14 cellular contexts compared by ENCODE assay signal in genomic region chr1:19495816-19496528, GRCh38. TPM values are rescaled to one million over a fixed set of nuclear protein-coding genes. Genes with fewer than 3 reads are reported as not detected.
DNase-seq lines count a peak whose midpoint lies in the region; ATAC-seq and TF ChIP-seq lines count a peak whose summit lies in the region.
"Had no signal": no experiment of that assay in that cellular context is flagged by ENCODE, and none has a peak within 500 bp of the region (broad histone marks: within the 10 kb centered on the region; RNA-seq: fewer than 3 reads in every experiment).

No MANE protein-coding gene starts in this region.

- 18 to 47% methylated on average over 3 of the region's 3 CpGs for WGBS in heart right ventricle, 2 donors

- H3K27ac ChIP-seq in heart right ventricle, result peak overlapping the region; percentile 11 to 92 (median 80)
- H3K27ac ChIP-seq in uterus, result peak overlapping the region; percentile 65 to 84
- H3K27ac ChIP-seq: RWPE1 had no signal

- H3K9me3 ChIP-seq in heart right ventricle, result peaks cover 0 to 4% (median 0%) of the 10 kb centered on the region in 11 donors
- no peaks in the 10 kb centered on the region for H3K9me3 ChIP-seq in uterus

- TF ChIP-seq CTCF in heart right ventricle (IDR thresholded peaks at IDR 0.05) (peak in 1 of 9 donors; percentile 10), choroid plexus epithelial cell (conservative IDR thresholded peaks at IDR 0.05; ENCODE audit: low read depth, low read length) (peak; percentile 6), uterus (IDR thresholded peaks at IDR 0.05) (no peak)

- H3K27me3 ChIP-seq in heart right ventricle, result no peaks in the 10 kb centered on the region
- no peaks in the 10 kb centered on the region for H3K27me3 ChIP-seq in uterus

- intact Hi-C loops in heart right ventricle (cut with DNase I) (no loop called here), cardiac septum (cut with DNase I) (no loop called here), uterus (cut with DNase I; ENCODE audit: low total_unique reads) (no loop called here)
- intact Hi-C loops in activated T-helper 1 cell treated with anti-CD3 and anti-CD28 coated beads, Interleukin-12 subunit alpha, Interleukin-12 subunit beta, Interleukin-2, Interleukin-4 antibody, amounts not matched to agents 30 ng/mL and 10 ng/mL and 1 ng/mL, durations not matched to agents 14 hours and 24 hours and 36 hours (cut with micrococcal nuclease), result no loop called here

- no peak overlapping the region for H3K4me3 ChIP-seq in heart right ventricle
- H3K4me3 ChIP-seq in choroid plexus epithelial cell (ENCODE audit: low read depth, low read length), result no peak overlapping the region
- no peak overlapping the region for H3K4me3 ChIP-seq in uterus

- ATAC-seq in heart right ventricle (peak in 4 of 8 donors; percentile 9 to 47 (median 17)), GM21526 (IDR thresholded peaks at IDR 0.05; ENCODE audit: low FRiP score, unreplicated experiment) (no peak), HG03039 (IDR thresholded peaks at IDR 0.05; ENCODE audit: unreplicated experiment) (no peak)

- H3K9me3 Mint-ChIP-seq in activated T-helper 1 cell treated with anti-CD3 and anti-CD28 coated beads, Interleukin-12 subunit alpha, Interleukin-12 subunit beta, Interleukin-2, Interleukin-4 antibody, amounts not matched to agents 30 ng/mL and 10 ng/mL and 1 ng/mL, durations not matched to agents 14 hours and 24 hours and 36 hours, result no peaks in the 10 kb centered on the region
- H3K9me3 Mint-ChIP-seq: naive B cell had no signal

- H3K4me1 Mint-ChIP-seq in activated T-helper 1 cell treated with anti-CD3 and anti-CD28 coated beads, Interleukin-12 subunit alpha, Interleukin-12 subunit beta, Interleukin-2, Interleukin-4 antibody, amounts not matched to agents 30 ng/mL and 10 ng/mL and 1 ng/mL, durations not matched to agents 14 hours and 24 hours and 36 hours (ENCODE audit: low read depth), result peaks cover 29% of the 10 kb centered on the region
- H3K4me1 Mint-ChIP-seq: H9 had no signal

- no peak overlapping the region for H3K27ac Mint-ChIP-seq in activated T-helper 1 cell treated with anti-CD3 and anti-CD28 coated beads, Interleukin-12 subunit alpha, Interleukin-12 subunit beta, Interleukin-2, Interleukin-4 antibody, amounts not matched to agents 30 ng/mL and 10 ng/mL and 1 ng/mL, durations not matched to agents 14 hours and 24 hours and 36 hours
- H3K27ac Mint-ChIP-seq: B cell, H9, naive B cell had no signal

- H3K4me3 Mint-ChIP-seq in activated T-helper 1 cell treated with anti-CD3 and anti-CD28 coated beads, Interleukin-12 subunit alpha, Interleukin-12 subunit beta, Interleukin-2, Interleukin-4 antibody, amounts not matched to agents 30 ng/mL and 10 ng/mL and 1 ng/mL, durations not matched to agents 14 hours and 24 hours and 36 hours, result no peak overlapping the region
- H3K4me3 Mint-ChIP-seq: B cell, H9, naive B cell had no signal

- TF ChIP-seq POLR2A in uterus (IDR thresholded peaks at IDR 0.05), result no peak

- H3K36me3 Mint-ChIP-seq in activated T-helper 1 cell treated with anti-CD3 and anti-CD28 coated beads, Interleukin-12 subunit alpha, Interleukin-12 subunit beta, Interleukin-2, Interleukin-4 antibody, amounts not matched to agents 30 ng/mL and 10 ng/mL and 1 ng/mL, durations not matched to agents 14 hours and 24 hours and 36 hours (ENCODE audit: low read depth), result no peaks in the 10 kb centered on the region
- H3K36me3 Mint-ChIP-seq: naive B cell had no signal

- DNase-seq in heart right ventricle (no peak), cardiac septum (ENCODE audit: low spot score) (no peak), choroid plexus epithelial cell (ENCODE audit: low read depth) (peak; percentile 66), myocyte (ENCODE audit: low read depth) (peak; percentile 43), uterus (no peak)
- no peak for DNase-seq in activated T-helper 1 cell treated with anti-CD3 and anti-CD28 coated beads, Interleukin-12 subunit alpha, Interleukin-12 subunit beta, Interleukin-2, Interleukin-4 antibody, amounts not matched to agents 30 ng/mL and 10 ng/mL and 1 ng/mL, durations not matched to agents 14 hours and 24 hours and 36 hours (ENCODE audit: low spot score)
- DNase-seq: activated T-cell treated with anti-CD3 and anti-CD28 coated beads, Interleukin-2, amount 50 U/mL, for 48 hours; H9; KG1; naive B cell had no signal

- H3K4me1 ChIP-seq in heart right ventricle, result peaks cover 8 to 32% (median 29%) of the 10 kb centered on the region in 9 donors
- no peaks in the 10 kb centered on the region for H3K4me1 ChIP-seq in uterus

- H3K36me3 ChIP-seq in heart right ventricle (no peaks in the 10 kb centered on the region), uterus (no peaks in the 10 kb centered on the region)

- H3K27me3 Mint-ChIP-seq in activated T-helper 1 cell treated with anti-CD3 and anti-CD28 coated beads, Interleukin-12 subunit alpha, Interleukin-12 subunit beta, Interleukin-2, Interleukin-4 antibody, amounts not matched to agents 30 ng/mL and 10 ng/mL and 1 ng/mL, durations not matched to agents 14 hours and 24 hours and 36 hours (ENCODE audit: insufficient read depth), result peaks cover 3% of the 10 kb centered on the region
- H3K27me3 Mint-ChIP-seq: naive B cell had no signal

RNA-seq across cellular contexts. Expression of gene CAPZB, which starts 10.6 kb away (rescaled TPM):
- total RNA-seq in heart right ventricle (100 to 1,000 TPM; 207 to 307 (median 228) TPM), cardiac septum (213 TPM), myocyte (101 and 116 TPM in 2 replicates), uterus (100 to 1,000 TPM in 3 of 4 donors, 10 to 100 TPM in 1; 94.4 to 281 (median 141) TPM)
- polyA plus RNA-seq in heart right ventricle, result 100 to 1,000 TPM; 158 to 236 TPM
- polyA plus RNA-seq in myocyte (2012), result 434 TPM
- total RNA-seq in activated T-helper 1 cell treated with anti-CD3 and anti-CD28 coated beads, Interleukin-12 subunit alpha, Interleukin-12 subunit beta, Interleukin-2, Interleukin-4 antibody, amounts not matched to agents 30 ng/mL and 10 ng/mL and 1 ng/mL, durations not matched to agents 14 hours and 24 hours and 36 hours, result 317 and 323 TPM in 2 replicates

Comparison
In these comparisons a context has a peak if more than half of its experiments do, and no peak if none do; other contexts are left out.
1. DNase-seq: peak in choroid plexus epithelial cell (single experiment) and myocyte (single experiment); none in heart right ventricle (0 of 2), cardiac septum (single experiment), uterus (0 of 2) and activated T-helper 1 cell treated with anti-CD3 and anti-CD28 coated beads, Interleukin-12 subunit alpha, Interleukin-12 subunit beta, Interleukin-2, Interleukin-4 antibody, amounts not matched to agents 30 ng/mL and 10 ng/mL and 1 ng/mL, durations not matched to agents 14 hours and 24 hours and 36 hours (single experiment).